In genomic region chr2:137964066-137964858, GRCh38 we compare ENCODE assay signal across 1 cellular context.
A peak's percentile ranks its signal among the peaks of the same experiment; 100 is the strongest.
TF ChIP-seq lines count a peak whose summit lies in the region.

Gene HNMT, plus strand, starts transcription at chr2:137964473. Its CDS starts 19 bp downstream, at chr2:137964492.

TF ChIP-seq in K562, 482 proteins besides CTCF, POLR2A, EP300 and RAD21 (continued from another document and continues in another):
- no peak for TF ChIP-seq TSHZ1 (CRISPR knock-in tag; IDR thresholded peaks at IDR 0.05)
- no peak for TF ChIP-seq FOXM1 (IDR thresholded peaks at IDR 0.05; ENCODE audit: low read depth)
- no peak for TF ChIP-seq FOXM1 (CRISPR knock-in tag; IDR thresholded peaks at IDR 0.05; ENCODE audit: low read depth)
- no peak for TF ChIP-seq ZNF444 (CRISPR knock-in tag; IDR thresholded peaks at IDR 0.05)
- no peak for TF ChIP-seq HLTF (IDR thresholded peaks at IDR 0.05)
- TF ChIP-seq PRMT5 (CRISPR knock-in tag; IDR thresholded peaks at IDR 0.05): no peak
- TF ChIP-seq, protein P1, sequence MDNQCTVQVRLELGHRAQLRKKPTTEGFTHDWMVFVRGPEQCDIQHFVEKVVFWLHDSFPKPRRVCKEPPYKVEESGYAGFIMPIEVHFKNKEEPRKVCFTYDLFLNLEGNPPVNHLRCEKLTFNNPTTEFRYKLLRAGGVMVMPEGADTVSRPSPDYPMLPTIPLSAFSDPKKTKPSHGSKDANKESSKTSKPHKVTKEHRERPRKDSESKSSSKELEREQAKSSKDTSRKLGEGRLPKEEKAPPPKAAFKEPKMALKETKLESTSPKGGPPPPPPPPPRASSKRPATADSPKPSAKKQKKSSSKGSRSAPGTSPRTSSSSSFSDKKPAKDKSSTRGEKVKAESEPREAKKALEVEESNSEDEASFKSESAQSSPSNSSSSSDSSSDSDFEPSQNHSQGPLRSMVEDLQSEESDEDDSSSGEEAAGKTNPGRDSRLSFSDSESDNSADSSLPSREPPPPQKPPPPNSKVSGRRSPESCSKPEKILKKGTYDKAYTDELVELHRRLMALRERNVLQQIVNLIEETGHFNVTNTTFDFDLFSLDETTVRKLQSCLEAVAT (IDR thresholded peaks at IDR 0.05): no peak
- no peak for TF ChIP-seq BRD9 (IDR thresholded peaks at IDR 0.05; ENCODE audit: low read depth, partially characterized antibody)
- no peak for TF ChIP-seq RBM39 (optimal IDR thresholded peaks at IDR 0.05; ENCODE audit: low read depth, low read length)
- TF ChIP-seq ZNF518B (CRISPR knock-in tag; IDR thresholded peaks at IDR 0.05): no peak
- TF ChIP-seq MGA (IDR thresholded peaks at IDR 0.05): no peak
- TF ChIP-seq PCBP1 (IDR thresholded peaks at IDR 0.05; ENCODE audit: low read depth, low read length, poor library complexity, severe bottlenecking): no peak
- peak in 1 of 2 experiments; percentile 50; a peak in 1 of 4 replicates for TF ChIP-seq ZNF639 (CRISPR knock-in tag; conservative IDR thresholded peaks at IDR 0.05 in 1 of 2, IDR thresholded peaks at IDR 0.05 in 1 of 2)
- no peak for TF ChIP-seq JUN (IDR thresholded peaks at IDR 0.05; ENCODE audit: borderline replicate concordance, low read depth, low read length)
- no peak for TF ChIP-seq JUN (CRISPR knock-in tag; IDR thresholded peaks at IDR 0.05; ENCODE audit: borderline replicate concordance)
- peak; percentile 6; the same call in 1 of the 2 replicates for TF ChIP-seq L3MBTL2 (IDR thresholded peaks at IDR 0.05)
- no peak for TF ChIP-seq ILF3 (IDR thresholded peaks at IDR 0.05; ENCODE audit: borderline replicate concordance)
- TF ChIP-seq JUND (IDR thresholded peaks at IDR 0.05; ENCODE audit: borderline replicate concordance, low read depth, low read length): no peak
- no peak for TF ChIP-seq JUND (tag; IDR thresholded peaks at IDR 0.05; ENCODE audit: borderline replicate concordance, low read depth, low read length)
- no peak for TF ChIP-seq TRIM28 (IDR thresholded peaks at IDR 0.05)
- TF ChIP-seq ATF1 (CRISPR knock-in tag; IDR thresholded peaks at IDR 0.05): no peak
- no peak for TF ChIP-seq ATF1 (tag; IDR thresholded peaks at IDR 0.05)
- 0 out of 2 replicates have a peak, but pooled peaks have one; percentile 63 for TF ChIP-seq ZNF589 (CRISPR knock-in tag; IDR thresholded peaks at IDR 0.05; ENCODE audit: low read depth)
- TF ChIP-seq SRSF3 (IDR thresholded peaks at IDR 0.05; ENCODE audit: insufficient read depth, low read length): no peak
- no peak for TF ChIP-seq ZNF408 (CRISPR knock-in tag; IDR thresholded peaks at IDR 0.05; ENCODE audit: low read depth)
- TF ChIP-seq, protein P2, sequence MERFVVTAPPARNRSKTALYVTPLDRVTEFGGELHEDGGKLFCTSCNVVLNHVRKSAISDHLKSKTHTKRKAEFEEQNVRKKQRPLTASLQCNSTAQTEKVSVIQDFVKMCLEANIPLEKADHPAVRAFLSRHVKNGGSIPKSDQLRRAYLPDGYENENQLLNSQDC (CRISPR knock-in tag; IDR thresholded peaks at IDR 0.05): no peak
- TF ChIP-seq ZNF583 (CRISPR knock-in tag; IDR thresholded peaks at IDR 0.05): no peak
- TF ChIP-seq YY1 (IDR thresholded peaks at IDR 0.05; ENCODE audit: borderline replicate concordance in 1 of 3, control insufficient read depth in 1 of 3, extremely low read depth in 1 of 3, insufficient read depth in 3 of 3, insufficient read length in 1 of 3, insufficient replicate concordance in 2 of 3, low read depth in 1 of 3, low read length in 2 of 3): peak in 1 of 3 experiments; percentile 26
- TF ChIP-seq CLOCK (CRISPR knock-in tag; IDR thresholded peaks at IDR 0.05; ENCODE audit: borderline replicate concordance): no peak
- no peak for TF ChIP-seq SMARCC2 (IDR thresholded peaks at IDR 0.05; ENCODE audit: low read depth)
